ENCODE assay signal across 1 cellular context in genomic region chr2:10285578-10286198, GRCh38.
TF ChIP-seq lines count a peak whose summit lies in the region.

No MANE protein-coding gene starts in this region.

TF ChIP-seq in HepG2, 621 proteins besides CTCF, POLR2A, EP300 and RAD21 (continued from another document and continues in another):
- TF ChIP-seq MTERF4 (CRISPR knock-in tag; IDR thresholded peaks at IDR 0.05) (no peak), ZMAT3 (CRISPR knock-in tag; conservative IDR thresholded peaks at IDR 0.05) (0 out of 2 replicates have a peak, but pooled peaks have one; percentile 62), SP2 (CRISPR knock-in tag; IDR thresholded peaks at IDR 0.05) (no peak), NFE2L2 (IDR thresholded peaks at IDR 0.05; ENCODE audit: low read length) (peak; percentile 97), ZNF589 (CRISPR knock-in tag; conservative IDR thresholded peaks at IDR 0.05) (peak; percentile 85; the same call in 1 of the 2 replicates), ZNF574 (CRISPR knock-in tag; IDR thresholded peaks at IDR 0.05) (peak; percentile 68; the same call in 1 of the 2 replicates), ZNF558 (CRISPR knock-in tag; IDR thresholded peaks at IDR 0.05; ENCODE audit: borderline replicate concordance) (0 out of 2 replicates have a peak, but pooled peaks have one; percentile 42), ZNF777 (CRISPR knock-in tag; IDR thresholded peaks at IDR 0.05) (peak; percentile 72; the same call in 1 of the 2 replicates), PITX1 (CRISPR knock-in tag; IDR thresholded peaks at IDR 0.05) (no peak), ZC3H4 (CRISPR knock-in tag; IDR thresholded peaks at IDR 0.05; ENCODE audit: borderline replicate concordance) (no peak; the same call in 1 of the 2 replicates), RFX1 (IDR thresholded peaks at IDR 0.05) (no peak), RXRB (CRISPR knock-in tag; IDR thresholded peaks at IDR 0.05; ENCODE audit: borderline replicate concordance) (peak; percentile 59), DPF2 (CRISPR knock-in tag; IDR thresholded peaks at IDR 0.05; ENCODE audit: borderline replicate concordance, low read depth) (0 out of 2 replicates have a peak, but pooled peaks have one; percentile 12), MLX (CRISPR knock-in tag; IDR thresholded peaks at IDR 0.05) (peak; percentile 41; the same call in 1 of the 2 replicates), ZNF460 (CRISPR knock-in tag; IDR thresholded peaks at IDR 0.05; ENCODE audit: borderline replicate concordance) (peak; percentile 18; the same call in 1 of the 2 replicates), ZNF569 (CRISPR knock-in tag; IDR thresholded peaks at IDR 0.05; ENCODE audit: borderline replicate concordance) (no peak), ZNF281 (CRISPR knock-in tag; IDR thresholded peaks at IDR 0.05; ENCODE audit: borderline replicate concordance) (peak; percentile 69; the same call in 1 of the 2 replicates), RFXANK (CRISPR knock-in tag; IDR thresholded peaks at IDR 0.05) (no peak), ZNF468 (CRISPR knock-in tag; IDR thresholded peaks at IDR 0.05) (no peak), ZMAT5 (CRISPR knock-in tag; IDR thresholded peaks at IDR 0.05; ENCODE audit: borderline replicate concordance, low read depth) (no peak), ZNF784 (CRISPR knock-in tag; IDR thresholded peaks at IDR 0.05; ENCODE audit: borderline replicate concordance) (peak; percentile 34; the same call in 1 of the 2 replicates), ZNF512 (CRISPR knock-in tag; IDR thresholded peaks at IDR 0.05) (no peak), ZNF251 (CRISPR knock-in tag; IDR thresholded peaks at IDR 0.05) (no peak), ZSCAN5A (CRISPR knock-in tag; IDR thresholded peaks at IDR 0.05; ENCODE audit: borderline replicate concordance) (peak; percentile 79; the same call in 1 of the 2 replicates), ZNF264 (CRISPR knock-in tag; IDR thresholded peaks at IDR 0.05) (no peak), HMGA1 (CRISPR knock-in tag; conservative IDR thresholded peaks at IDR 0.05) (no peak), ZNF362 (CRISPR knock-in tag; IDR thresholded peaks at IDR 0.05; ENCODE audit: borderline replicate concordance) (no peak), ZEB1 (IDR thresholded peaks at IDR 0.05; ENCODE audit: insufficient replicate concordance, low read depth) (no peak), GABPB1 (CRISPR knock-in tag; IDR thresholded peaks at IDR 0.05) (peak; percentile 84), GZF1 (CRISPR knock-in tag; IDR thresholded peaks at IDR 0.05) (no peak), ZFP82 (CRISPR knock-in tag; IDR thresholded peaks at IDR 0.05; ENCODE audit: borderline replicate concordance) (no peak), TBP (CRISPR knock-in tag; IDR thresholded peaks at IDR 0.05) (no peak), ZNF83 (CRISPR knock-in tag; IDR thresholded peaks at IDR 0.05; ENCODE audit: borderline replicate concordance) (peak; percentile 86; the same call in 1 of the 2 replicates), ZNF124 (CRISPR knock-in tag; IDR thresholded peaks at IDR 0.05) (peak; percentile 84; the same call in 1 of the 2 replicates), TGIF2 (CRISPR knock-in tag; IDR thresholded peaks at IDR 0.05) (no peak), ZNF205 (CRISPR knock-in tag; IDR thresholded peaks at IDR 0.05) (peak; percentile 58; the same call in 1 of the 2 replicates), NFYB (CRISPR knock-in tag; IDR thresholded peaks at IDR 0.05) (no peak; the same call in 1 of the 2 replicates), BATF2 (CRISPR knock-in tag; IDR thresholded peaks at IDR 0.05) (0 out of 2 replicates have a peak, but pooled peaks have one; percentile 67), CBX5 (CRISPR knock-in tag; IDR thresholded peaks at IDR 0.05; ENCODE audit: borderline replicate concordance) (peak; percentile 94; the same call in 1 of the 2 replicates), ZNF337 (CRISPR knock-in tag; IDR thresholded peaks at IDR 0.05; ENCODE audit: borderline replicate concordance, low read depth) (no peak), USF2 (IDR thresholded peaks at IDR 0.05; ENCODE audit: low read depth, low read length) (peak; percentile 47; the same call in 1 of the 2 replicates), USF2 (CRISPR knock-in tag; IDR thresholded peaks at IDR 0.05; ENCODE audit: borderline replicate concordance) (peak; percentile 79; the same call in 1 of the 2 replicates), ZBTB38 (CRISPR knock-in tag; IDR thresholded peaks at IDR 0.05) (peak; percentile 78)
